ENCODE assay signal across 8 cellular contexts in the genomic region with DNA sequence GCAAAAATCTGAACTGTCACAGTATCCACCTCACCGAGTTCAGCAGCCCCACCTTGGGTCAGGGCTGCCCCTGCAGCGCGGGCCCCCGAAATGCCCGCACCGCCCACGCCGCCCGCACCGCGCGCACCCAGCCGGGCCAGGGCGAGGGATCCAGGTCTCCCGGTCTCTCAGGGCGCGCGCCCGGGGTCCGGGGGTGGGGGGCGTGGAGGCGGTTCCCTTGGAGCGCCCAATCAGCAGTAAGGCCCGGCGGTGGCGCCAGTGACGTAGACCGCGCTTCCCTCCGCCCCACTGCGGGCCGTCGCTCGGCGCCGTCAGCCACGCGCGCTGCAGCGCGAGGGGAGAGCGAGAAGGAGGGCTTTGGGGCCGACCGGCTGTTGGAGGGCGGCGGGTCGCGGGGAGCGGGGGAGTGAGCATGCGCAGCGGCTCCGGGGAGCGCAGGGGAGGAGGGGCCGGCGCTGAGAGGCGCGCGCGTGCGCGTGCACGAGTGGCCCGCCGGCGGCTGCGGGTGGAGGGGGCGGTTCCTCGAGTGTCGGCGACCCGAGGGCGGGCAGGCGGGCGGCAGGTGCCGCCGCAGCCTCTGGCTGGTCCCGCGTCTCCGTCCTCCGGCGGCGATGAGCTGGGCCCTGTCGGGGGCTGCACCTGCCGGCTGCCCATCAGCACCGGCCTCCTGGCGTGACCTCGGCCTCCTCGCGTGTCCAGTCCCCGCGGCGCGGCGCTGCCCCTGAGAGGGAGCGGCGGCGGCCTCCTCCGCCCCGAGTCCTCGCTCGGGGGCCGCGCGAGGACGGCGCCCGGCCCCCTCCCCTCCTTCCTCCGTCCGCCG. TPM values are rescaled to one million over a fixed set of nuclear protein-coding genes. Genes with fewer than 3 reads are reported as not detected.
A peak's percentile ranks its signal among the peaks of the same experiment; 100 is the strongest.
DNase-seq lines count a peak whose midpoint lies in the region; ATAC-seq and TF ChIP-seq lines count a peak whose summit lies in the region.

A gene with protein sequence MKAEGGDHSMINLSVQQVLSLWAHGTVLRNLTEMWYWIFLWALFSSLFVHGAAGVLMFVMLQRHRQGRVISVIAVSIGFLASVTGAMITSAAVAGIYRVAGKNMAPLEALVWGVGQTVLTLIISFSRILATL (plus strand): TSS at position 521 of the 820 bp plus-strand sequence. CDS start 529 bp downstream, outside the sequence.

- peak within 1 kb of the TSS; percentile 5 for H3K27ac ChIP-seq in OCI-LY7 (ENCODE audit: low read depth, low read length, poor library complexity, severe bottlenecking)

- H3K4me1 ChIP-seq in OCI-LY7 (ENCODE audit: insufficient read depth, low read length, poor library complexity, severe bottlenecking) (peaks cover 10% of the 10 kb centered on the region), mucosa of stomach (ENCODE audit: control insufficient read depth, insufficient read depth, low read length) (peaks cover 6% of the 10 kb centered on the region)

- H3K27me3 ChIP-seq in mucosa of stomach (ENCODE audit: control insufficient read depth, insufficient read depth, low read length), result no peaks in the 10 kb centered on the region

- peak; percentile 92 for ATAC-seq in GM21619 (IDR thresholded peaks at IDR 0.05; ENCODE audit: unreplicated experiment)

- H3K4me3 ChIP-seq in OCI-LY7 (ENCODE audit: low read depth, low read length, poor library complexity, severe bottlenecking), result peak within 1 kb of the TSS; percentile 89
- H3K4me3 ChIP-seq in epithelial cell of proximal tubule (ENCODE audit: low read depth, low read length), result peak within 1 kb of the TSS; percentile 71
- peak within 1 kb of the TSS; percentile 19 for H3K4me3 ChIP-seq in mucosa of stomach (ENCODE audit: low read length)

- peaks cover 11 to 16% (median 12%) of the 10 kb centered on the region in 3 donors for H3K4me1 Mint-ChIP-seq in IgD-negative memory B cell

- H3K4me2 ChIP-seq in OCI-LY7 (ENCODE audit: low read length), result peak within 1 kb of the TSS; percentile 68

- TF ChIP-seq CTCF in OCI-LY7 (conservative IDR thresholded peaks at IDR 0.05; ENCODE audit: low read length), result no peak
- TF ChIP-seq CTCF in epithelial cell of proximal tubule (conservative IDR thresholded peaks at IDR 0.05; ENCODE audit: low read depth, low read length), result no peak

- DNase-seq in DMS153 treated with DMSO at 0.1 percent for 48 hours (lab: John Stamatoyannopoulos, UW; ENCODE audit: unreplicated experiment), result peak; percentile 39
- DNase-seq in OCI-LY7 (ENCODE audit: low spot score), result peak; percentile 94
- DNase-seq in activated T-cell treated with anti-CD3 and anti-CD28 coated beads for 48 hours (ENCODE audit: low read depth), result peak; percentile 90
- DNase-seq in epithelial cell of proximal tubule (ENCODE audit: low read depth), result no peak
- DNase-seq in stimulated activated CD8-positive, alpha-beta memory T cell treated with anti-CD3 and anti-CD28 coated beads, Interleukin-4, amount 100 ng/mL, for 48 hours, result peak; percentile 96

- H3K27me3 Mint-ChIP-seq in IgD-negative memory B cell, result peaks cover 1% of the 10 kb centered on the region

- H3K36me3 Mint-ChIP-seq in IgD-negative memory B cell, result no peaks in the 10 kb centered on the region

- H3K4me3 Mint-ChIP-seq in IgD-negative memory B cell, result peak within 1 kb of the TSS; percentile 84 to 97 (median 93)

- no peaks in the 10 kb centered on the region for H3K79me2 ChIP-seq in OCI-LY7 (ENCODE audit: insufficient read depth, low read depth, low read length)

- H4K20me1 ChIP-seq in OCI-LY7 (ENCODE audit: insufficient read depth, low read length), result no peaks in the 10 kb centered on the region

- POLR2A ChIA-PET in OCI-LY7 (lab: Charles Lee), result no interaction called here

- intact Hi-C loops in OCI-LY7 (cut with micrococcal nuclease; ENCODE audit: unreplicated experiment), result loop anchor here (2.0 to 5.0 kb wide), 2 partner anchors 77 to 1135 kb away; no protein-coding TSS in a partner anchor

- peak within 1 kb of the TSS; percentile 69 to 93 (median 92) for H3K27ac Mint-ChIP-seq in IgD-negative memory B cell

- no peaks in the 10 kb centered on the region for H3K9me3 ChIP-seq in OCI-LY7 (ENCODE audit: low read length)
- no peaks in the 10 kb centered on the region for H3K9me3 ChIP-seq in mucosa of stomach (ENCODE audit: control insufficient read depth, low read length)

- H3K9me3 Mint-ChIP-seq in IgD-negative memory B cell, result no peaks in the 10 kb centered on the region

- CTCF ChIA-PET in OCI-LY7 (lab: Charles Lee; ENCODE audit: unreplicated experiment), result no interaction called here

- H3K9ac ChIP-seq in mucosa of stomach (ENCODE audit: low read length), result peak within 1 kb of the TSS; percentile 64

- H2AFZ ChIP-seq in OCI-LY7 (ENCODE audit: low read length), result peak within 1 kb of the TSS; percentile 96

- no TSS peak for BruUV-seq in OCI-LY7 (replicated peaks; lab: Mats Ljungman, UMichigan)

- no peaks in the 10 kb centered on the region for H3K36me3 ChIP-seq in OCI-LY7 (ENCODE audit: insufficient read depth, low read length)
- H3K36me3 ChIP-seq in mucosa of stomach (ENCODE audit: control insufficient read depth, insufficient read depth, low read length), result no peaks in the 10 kb centered on the region

- H3K9me2 ChIP-seq in OCI-LY7 (ENCODE audit: insufficient read depth, low read length), result no peaks in the 10 kb centered on the region

RNA-seq across cellular contexts. Expression of the gene that starts here (rescaled TPM):
- polyA plus RNA-seq in IgD-negative memory B cell, result 0.36 TPM
- total RNA-seq in OCI-LY7 (2014; rRNA removed; shearing (Covaris generic)), result 3.4 and 4.1 TPM in 2 replicates
- total RNA-seq in OCI-LY7 (2022) (5.1 and 5.6 TPM in 2 replicates), epithelial cell of proximal tubule (0.92 and 1.2 TPM in 2 replicates)

Comparison
In these comparisons a context has a peak if more than half of its experiments do, and no peak if none do; other contexts are left out.
1. H3K4me3 ChIP-seq: peak in every context shown above with its lines; median percentile 89 in OCI-LY7; 71 in epithelial cell of proximal tubule; 19 in mucosa of stomach.